In the genomic region with DNA sequence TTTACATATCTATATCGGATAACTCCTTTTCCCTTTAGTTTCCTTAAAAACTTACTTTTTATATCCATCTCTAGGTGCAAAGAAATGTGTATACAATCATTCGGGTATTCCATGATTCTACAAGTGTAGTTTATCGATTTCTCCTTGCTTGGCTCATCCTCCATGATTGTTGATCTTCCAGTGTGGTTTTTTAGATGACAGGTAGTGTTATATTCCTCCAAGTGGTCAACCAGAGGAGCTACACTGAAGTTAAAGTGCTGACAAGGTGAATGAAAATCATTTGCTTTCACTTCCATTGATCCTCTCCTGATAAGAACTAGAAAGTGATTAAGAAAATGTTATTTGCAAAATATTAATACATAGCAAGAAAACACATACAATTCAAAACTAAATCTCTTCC, we compare ENCODE assay signal across 19 cellular contexts. TPM values are rescaled to one million over a fixed set of nuclear protein-coding genes. Genes with fewer than 3 reads are reported as not detected.
A peak's percentile ranks its signal among the peaks of the same experiment; 100 is the strongest.
DNase-seq lines count a peak whose midpoint lies in the region; ATAC-seq and TF ChIP-seq lines count a peak whose summit lies in the region.
"Had no signal": no experiment of that assay in that cellular context is flagged by ENCODE, and none has a peak within 500 bp of the region (broad histone marks: within the 10 kb centered on the region; RNA-seq: fewer than 3 reads in every experiment).

No MANE protein-coding gene starts in this region.

- no peaks in the 10 kb centered on the region for H3K9me2 ChIP-seq in PC-3 (replicated peaks; ENCODE audit: low read length)

- ATAC-seq in PC-3 = no peak

- intact Hi-C loops in PC-3 (cut with micrococcal nuclease) = no loop called here
- intact Hi-C loops in dorsolateral prefrontal cortex (cut with DNase I) = no loop called here
- intact Hi-C loops in cardiac septum (cut with DNase I) = no loop called here

- no peak overlapping the region for H3K9ac ChIP-seq in PC-3 (ENCODE audit: low read length)

- H3K4me1 ChIP-seq in PC-3 (ENCODE audit: insufficient read depth, low read length) = no peaks in the 10 kb centered on the region
- H3K4me1 ChIP-seq: adrenal gland, SJCRH30, thyroid gland had no signal

- no peaks in the 10 kb centered on the region for H4K20me1 ChIP-seq in PC-3 (ENCODE audit: low read length)

- DNase-seq in T-helper 1 cell (no peak), PC-3 (no peak), choroid plexus epithelial cell (ENCODE audit: low read depth) (peak; percentile 30), progenitor cell of endocrine pancreas (ENCODE audit: low spot score, unreplicated experiment) (no peak), dorsolateral prefrontal cortex (no peak), mucosa of gallbladder (ENCODE audit: low spot score) (no peak), cardiac septum (ENCODE audit: low spot score) (no peak)
- DNase-seq: activated CD4-positive, CD25-positive, alpha-beta regulatory T cell treated with anti-CD3 and anti-CD28 coated beads, Interleukin-2, amount 50 U/mL, for 72 hours; activated T-cell treated with anti-CD3 and anti-CD28 coated beads, Interleukin-2, amount 50 U/mL, for 48 hours; adrenal gland; cortex of kidney; DMS153; immature natural killer cell; NCI-H1930; NK-92 treated with Interleukin-12 subunit alpha and Interleukin-12 subunit beta, amount 100 ng/mL, for 24 hours; posterior cingulate gyrus; SJCRH30; thyroid gland had no signal

- H3K36me3 Mint-ChIP-seq in T-helper 1 cell treated with Interleukin-12 subunit alpha and Interleukin-12 subunit beta and Interleukin-4 antibody, amounts not matched to agents 30 μg/mL and 1 μg/mL, for 36 hours (ENCODE audit: low read depth) = peaks cover 58% of the 10 kb centered on the region
- H3K36me3 Mint-ChIP-seq in progenitor cell of endocrine pancreas (ENCODE audit: insufficient read depth) = no peaks in the 10 kb centered on the region

- H3K27ac Mint-ChIP-seq in T-helper 1 cell treated with Interleukin-12 subunit alpha and Interleukin-12 subunit beta and Interleukin-4 antibody, amounts not matched to agents 30 μg/mL and 1 μg/mL, for 36 hours = peak overlapping the region; percentile 52
- H3K27ac Mint-ChIP-seq in progenitor cell of endocrine pancreas = no peak overlapping the region

- no peaks in the 10 kb centered on the region for H3K9me3 Mint-ChIP-seq in T-helper 1 cell treated with Interleukin-12 subunit alpha and Interleukin-12 subunit beta and Interleukin-4 antibody, amounts not matched to agents 30 μg/mL and 1 μg/mL, for 36 hours
- H3K9me3 Mint-ChIP-seq in progenitor cell of endocrine pancreas (ENCODE audit: low read depth) = no peaks in the 10 kb centered on the region
- H3K9me3 Mint-ChIP-seq: immature natural killer cell had no signal

- H3F3A ChIP-seq in PC-3 (ENCODE audit: low read length, unreplicated experiment) = no peaks in the 10 kb centered on the region

- H3K4me1 Mint-ChIP-seq in T-helper 1 cell treated with Interleukin-12 subunit alpha and Interleukin-12 subunit beta and Interleukin-4 antibody, amounts not matched to agents 30 μg/mL and 1 μg/mL, for 36 hours (ENCODE audit: low read depth) = peaks cover 24% of the 10 kb centered on the region
- no peaks in the 10 kb centered on the region for H3K4me1 Mint-ChIP-seq in progenitor cell of endocrine pancreas (ENCODE audit: low read depth)
- H3K4me1 Mint-ChIP-seq: immature natural killer cell had no signal

- H3K9me3 ChIP-seq in PC-3 (ENCODE audit: low read length) = no peaks in the 10 kb centered on the region
- H3K9me3 ChIP-seq: adrenal gland, SJCRH30, thyroid gland had no signal

- H3K27ac ChIP-seq in PC-3 (ENCODE audit: low read length) (no peak overlapping the region), dorsolateral prefrontal cortex (no peak overlapping the region)
- H3K27ac ChIP-seq: adrenal gland, SJCRH30, thyroid gland had no signal

- H3K4me3 ChIP-seq in PC-3 (ENCODE audit: low read length) = no peak overlapping the region
- no peak overlapping the region for H3K4me3 ChIP-seq in choroid plexus epithelial cell (ENCODE audit: low read depth, low read length)
- no peak overlapping the region for H3K4me3 ChIP-seq in dorsolateral prefrontal cortex
- H3K4me3 ChIP-seq: adrenal gland, SJCRH30, thyroid gland had no signal

- H2AFZ ChIP-seq in PC-3 (ENCODE audit: low read length) = no peak overlapping the region

- H3K36me3 ChIP-seq in PC-3 (ENCODE audit: low read depth, low read length) = peaks cover 16% of the 10 kb centered on the region
- H3K36me3 ChIP-seq: adrenal gland, SJCRH30, thyroid gland had no signal

- CTCF ChIA-PET in PC-3 (lab: Charles Lee) = no interaction called here

- H3K79me2 ChIP-seq in PC-3 (ENCODE audit: low read length) = no peaks in the 10 kb centered on the region

- no TSS peak for BruUV-seq in PC-3 (replicated peaks; lab: Mats Ljungman, UMichigan)

- H3K27me3 ChIP-seq in PC-3 (ENCODE audit: low read length) = no peaks in the 10 kb centered on the region
- H3K27me3 ChIP-seq in dorsolateral prefrontal cortex = no peaks in the 10 kb centered on the region
- H3K27me3 ChIP-seq: adrenal gland, SJCRH30, thyroid gland had no signal

- H3K4me2 ChIP-seq in PC-3 (ENCODE audit: low read length) = no peak overlapping the region

- H3K27me3 Mint-ChIP-seq in T-helper 1 cell treated with Interleukin-12 subunit alpha and Interleukin-12 subunit beta and Interleukin-4 antibody, amounts not matched to agents 30 μg/mL and 1 μg/mL, for 36 hours (ENCODE audit: low read depth) = no peaks in the 10 kb centered on the region
- no peaks in the 10 kb centered on the region for H3K27me3 Mint-ChIP-seq in progenitor cell of endocrine pancreas

- H3K4me3 Mint-ChIP-seq in T-helper 1 cell treated with Interleukin-12 subunit alpha and Interleukin-12 subunit beta and Interleukin-4 antibody, amounts not matched to agents 30 μg/mL and 1 μg/mL, for 36 hours = no peak overlapping the region
- H3K4me3 Mint-ChIP-seq in progenitor cell of endocrine pancreas (ENCODE audit: low read depth) = no peak overlapping the region
- H3K4me3 Mint-ChIP-seq: immature natural killer cell had no signal

- TF ChIP-seq CTCF in PC-3 (conservative IDR thresholded peaks at IDR 0.05; ENCODE audit: low read depth, low read length) = peak; percentile 29
- peak; percentile 28 for TF ChIP-seq CTCF in choroid plexus epithelial cell (conservative IDR thresholded peaks at IDR 0.05; ENCODE audit: low read depth, low read length)
- peak; percentile 15 for TF ChIP-seq CTCF in progenitor cell of endocrine pancreas (IDR thresholded peaks at IDR 0.05; ENCODE audit: unreplicated experiment)
- TF ChIP-seq CTCF in dorsolateral prefrontal cortex (IDR thresholded peaks at IDR 0.05 in 54 of 56, conservative IDR thresholded peaks at IDR 0.05 in 2 of 56; ENCODE audit: low read depth in 1 of 56, partially characterized antibody in 56 of 56) = no peak

- POLR2A ChIA-PET in PC-3 (lab: Charles Lee; ENCODE audit: unreplicated experiment) = no interaction called here

RNA-seq across cellular contexts. Expression of gene TMEM156, which starts 38.5 kb away (rescaled TPM):
- 32.1 and 41.5 TPM in 2 replicates for total RNA-seq in PC-3 (2014; rRNA removed)
- not detected in 2 replicates for total RNA-seq in progenitor cell of endocrine pancreas
- total RNA-seq in dorsolateral prefrontal cortex = 1 to 10 TPM in 78 of 120 experiments, under 1 TPM in 39, not detected in 3; 0.23 to 4.5 (median 1.4) TPM
- total RNA-seq in mucosa of gallbladder = 3.3 TPM
- total RNA-seq in cardiac septum = not detected
- total RNA-seq: SJCRH30 had no signal

Comparison
In these comparisons a context has a peak if more than half of its experiments do, and no peak if none do; other contexts are left out.
1. CTCF ChIP-seq: peak in PC-3 (single experiment), choroid plexus epithelial cell (single experiment) and progenitor cell of endocrine pancreas (single experiment); none in dorsolateral prefrontal cortex (0 of 56).